17 cellular contexts compared by ENCODE assay signal in the genomic region with DNA sequence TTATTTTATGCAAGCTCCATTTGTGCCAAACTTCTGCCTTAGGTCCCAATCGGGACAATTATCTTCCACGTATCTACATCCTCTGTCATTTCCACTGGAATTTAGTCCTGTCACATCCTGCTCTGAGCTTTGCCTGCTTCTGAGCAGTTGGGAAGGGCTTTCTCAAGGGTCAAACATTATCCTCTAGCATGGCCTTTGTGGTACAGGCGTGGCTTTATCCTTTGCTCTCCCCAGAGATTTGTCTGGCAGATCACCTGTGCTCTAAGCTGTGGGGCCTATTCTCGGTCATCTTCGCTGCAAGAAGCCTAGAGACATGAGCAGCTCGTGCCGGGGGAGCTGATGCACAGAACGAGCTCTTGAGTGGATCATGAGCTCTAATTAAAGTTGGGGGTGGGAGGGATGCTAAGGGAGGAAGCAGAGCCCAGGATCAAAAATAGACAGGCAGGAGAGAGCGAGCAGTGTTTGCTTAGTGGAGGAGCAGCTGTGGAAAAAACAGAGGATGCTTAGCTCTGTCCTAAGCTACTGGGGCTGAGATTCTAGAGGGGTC. TPM values are rescaled to one million over a fixed set of nuclear protein-coding genes. Genes with fewer than 3 reads are reported as not detected.
DNase-seq lines count a peak whose midpoint lies in the region; ATAC-seq and TF ChIP-seq lines count a peak whose summit lies in the region.
"Had no signal": no experiment of that assay in that cellular context is flagged by ENCODE, and none has a peak within 500 bp of the region (broad histone marks: within the 10 kb centered on the region; RNA-seq: fewer than 3 reads in every experiment).

No MANE protein-coding gene starts in this region.

- POLR2A ChIA-PET in OCI-LY7 (lab: Charles Lee): interaction anchor here (1.0 kb wide), 1 partner anchor 170 kb away, joined by 3 read pairs; no protein-coding TSS in a partner anchor

- CTCF ChIA-PET in OCI-LY7 (lab: Charles Lee; ENCODE audit: unreplicated experiment): no interaction called here

- DNase-seq in activated CD4-positive, alpha-beta T cell treated with anti-CD3 and anti-CD28 coated beads, Interleukin-2, amount 10 ng/mL, durations not matched to agents 24 days and 14 days: peak; percentile 35
- no peak for DNase-seq in activated CD4-positive, alpha-beta T cell treated with anti-CD3 and anti-CD28 coated beads for 4 hours
- DNase-seq in NCI-H1092 treated with DMSO at 0.1 percent for 48 hours (lab: John Stamatoyannopoulos, UW): peak; percentile 29
- peak; percentile 12 for DNase-seq in OCI-LY7 (ENCODE audit: low spot score)
- no peak for DNase-seq in NCI-H1105 (lab: John Stamatoyannopoulos, UW)
- DNase-seq in body of pancreas: no peak
- DNase-seq in upper lobe of left lung: no peak
- DNase-seq: CD4-positive, alpha-beta T cell; IMR-90; NCI-H526 treated with DMSO at 0.1 percent for 48 hours; Right ventricle myocardium superior had no signal

- H3K27ac ChIP-seq in OCI-LY7 (ENCODE audit: low read depth, low read length, poor library complexity, severe bottlenecking) (no peak overlapping the region), body of pancreas (no peak overlapping the region), upper lobe of left lung (no peak overlapping the region)
- H3K27ac ChIP-seq: Peyer's patch had no signal

- no peaks in the 10 kb centered on the region for H4K20me1 ChIP-seq in OCI-LY7 (ENCODE audit: insufficient read depth, low read length)

- peaks cover 44% of the 10 kb centered on the region for H3K27me3 Mint-ChIP-seq in activated CD4-positive, alpha-beta T cell treated with anti-CD3 and anti-CD28 coated beads, Interleukin-2, amount 10 ng/mL, durations not matched to agents 24 days and 14 days
- peaks cover 7% of the 10 kb centered on the region for H3K27me3 Mint-ChIP-seq in stimulated activated memory B cell treated with anti-CD40 and anti-IgM and Interleukin-4, amounts not matched to agents 10 μg/mL and 1 μg/mL and 100 μg/mL, for 72 hours

- H3K4me1 ChIP-seq in OCI-LY7 (ENCODE audit: insufficient read depth, low read length, poor library complexity, severe bottlenecking): no peaks in the 10 kb centered on the region
- H3K4me1 ChIP-seq in body of pancreas: no peaks in the 10 kb centered on the region
- H3K4me1 ChIP-seq in upper lobe of left lung: no peaks in the 10 kb centered on the region
- H3K4me1 ChIP-seq: Peyer's patch had no signal

- H3K4me2 ChIP-seq in OCI-LY7 (ENCODE audit: low read length): no peak overlapping the region

- WGBS in body of pancreas, 2 donors: 53 to 54% methylated on average over 9 of the region's 9 CpGs
- 79 to 87% methylated on average over 9 of the region's 9 CpGs for WGBS in upper lobe of left lung, 2 donors

- no peaks in the 10 kb centered on the region for H3K27me3 ChIP-seq in body of pancreas
- no peaks in the 10 kb centered on the region for H3K27me3 ChIP-seq in upper lobe of left lung
- H3K27me3 ChIP-seq: Peyer's patch had no signal

- TF ChIP-seq POLR2A in body of pancreas (IDR thresholded peaks at IDR 0.05) (no peak), upper lobe of left lung (IDR thresholded peaks at IDR 0.05) (no peak)

- H3K9me3 Mint-ChIP-seq in activated CD4-positive, alpha-beta T cell treated with anti-CD3 and anti-CD28 coated beads, Interleukin-2, amount 10 ng/mL, durations not matched to agents 24 days and 14 days: no peaks in the 10 kb centered on the region
- H3K9me3 Mint-ChIP-seq in stimulated activated memory B cell treated with anti-CD40 and anti-IgM and Interleukin-4, amounts not matched to agents 10 μg/mL and 1 μg/mL and 100 μg/mL, for 72 hours: peaks cover 6% of the 10 kb centered on the region
- H3K9me3 Mint-ChIP-seq: T-helper 1 cell treated with Interleukin-12 subunit alpha and Interleukin-12 subunit beta and Interleukin-4 antibody, amounts not matched to agents 30 μg/mL and 1 μg/mL, for 36 hours had no signal

- no peaks in the 10 kb centered on the region for H3K79me2 ChIP-seq in OCI-LY7 (ENCODE audit: insufficient read depth, low read depth, low read length)

- no peak overlapping the region for H2AFZ ChIP-seq in OCI-LY7 (ENCODE audit: low read length)

- H3K9me3 ChIP-seq in OCI-LY7 (ENCODE audit: low read length): 0 out of 2 replicates have a peak, but pooled peaks cover 5% of the 10 kb centered on the region
- H3K9me3 ChIP-seq in body of pancreas: no peaks in the 10 kb centered on the region
- no peaks in the 10 kb centered on the region for H3K9me3 ChIP-seq in upper lobe of left lung
- H3K9me3 ChIP-seq: Peyer's patch had no signal

- no peak for TF ChIP-seq CTCF in OCI-LY7 (conservative IDR thresholded peaks at IDR 0.05; ENCODE audit: low read length)
- TF ChIP-seq CTCF in body of pancreas (IDR thresholded peaks at IDR 0.05): no peak
- TF ChIP-seq CTCF in upper lobe of left lung (IDR thresholded peaks at IDR 0.05): no peak

- TF ChIP-seq EP300 in upper lobe of left lung (IDR thresholded peaks at IDR 0.05): no peak

- no peaks in the 10 kb centered on the region for H3K9me2 ChIP-seq in OCI-LY7 (ENCODE audit: insufficient read depth, low read length)

- H3K4me1 Mint-ChIP-seq in activated CD4-positive, alpha-beta T cell treated with anti-CD3 and anti-CD28 coated beads, Interleukin-2, amount 10 ng/mL, durations not matched to agents 24 days and 14 days: peaks cover 3% of the 10 kb centered on the region
- peaks cover 18% of the 10 kb centered on the region for H3K4me1 Mint-ChIP-seq in stimulated activated memory B cell treated with anti-CD40 and anti-IgM and Interleukin-4, amounts not matched to agents 10 μg/mL and 1 μg/mL and 100 μg/mL, for 72 hours

- H3K4me3 ChIP-seq in OCI-LY7 (ENCODE audit: low read depth, low read length, poor library complexity, severe bottlenecking) (no peak overlapping the region), body of pancreas (no peak overlapping the region), upper lobe of left lung (no peak overlapping the region)
- H3K4me3 ChIP-seq: Peyer's patch had no signal

- no peaks in the 10 kb centered on the region for H3K36me3 ChIP-seq in OCI-LY7 (ENCODE audit: insufficient read depth, low read length)
- H3K36me3 ChIP-seq in body of pancreas (replicated peaks in 1 of 2; ENCODE audit: insufficient read depth in 1 of 2, low read depth in 2 of 2): no peaks in the 10 kb centered on the region
- H3K36me3 ChIP-seq in upper lobe of left lung: no peaks in the 10 kb centered on the region
- H3K36me3 ChIP-seq: Peyer's patch had no signal

- intact Hi-C loops in activated CD4-positive, alpha-beta T cell treated with anti-CD3 and anti-CD28 coated beads, Interleukin-2, amount 10 ng/mL, durations not matched to agents 24 days and 14 days (cut with micrococcal nuclease): no loop called here
- intact Hi-C loops in OCI-LY7 (cut with micrococcal nuclease; ENCODE audit: unreplicated experiment) (no loop called here), body of pancreas (cut with DNase I) (no loop called here)

- peak; percentile 24 for ATAC-seq in stimulated activated memory B cell treated with anti-CD40 and anti-IgM and Interleukin-4, amounts not matched to agents 10 μg/mL and 1 μg/mL and 100 μg/mL, for 72 hours
- ATAC-seq in body of pancreas: no peak
- ATAC-seq in upper lobe of left lung (ENCODE audit: low FRiP score in 2 of 2): no peak

- BruUV-seq in OCI-LY7 (replicated peaks; lab: Mats Ljungman, UMichigan): no TSS peak

- H3K36me3 Mint-ChIP-seq in activated CD4-positive, alpha-beta T cell treated with anti-CD3 and anti-CD28 coated beads, Interleukin-2, amount 10 ng/mL, durations not matched to agents 24 days and 14 days (ENCODE audit: low read depth): no peaks in the 10 kb centered on the region
- H3K36me3 Mint-ChIP-seq in stimulated activated memory B cell treated with anti-CD40 and anti-IgM and Interleukin-4, amounts not matched to agents 10 μg/mL and 1 μg/mL and 100 μg/mL, for 72 hours: peaks cover 10% of the 10 kb centered on the region

- H3K27ac Mint-ChIP-seq in activated CD4-positive, alpha-beta T cell treated with anti-CD3 and anti-CD28 coated beads, Interleukin-2, amount 10 ng/mL, durations not matched to agents 24 days and 14 days: no peak overlapping the region
- H3K27ac Mint-ChIP-seq in stimulated activated memory B cell treated with anti-CD40 and anti-IgM and Interleukin-4, amounts not matched to agents 10 μg/mL and 1 μg/mL and 100 μg/mL, for 72 hours: no peak overlapping the region
- H3K27ac Mint-ChIP-seq: B cell; CD4-positive, alpha-beta T cell; T-helper 1 cell treated with Interleukin-12 subunit alpha and Interleukin-12 subunit beta and Interleukin-4 antibody, amounts not matched to agents 30 μg/mL and 1 μg/mL, for 36 hours had no signal

- no peak overlapping the region for H3K4me3 Mint-ChIP-seq in activated CD4-positive, alpha-beta T cell treated with anti-CD3 and anti-CD28 coated beads, Interleukin-2, amount 10 ng/mL, durations not matched to agents 24 days and 14 days
- no peak overlapping the region for H3K4me3 Mint-ChIP-seq in stimulated activated memory B cell treated with anti-CD40 and anti-IgM and Interleukin-4, amounts not matched to agents 10 μg/mL and 1 μg/mL and 100 μg/mL, for 72 hours
- H3K4me3 Mint-ChIP-seq: B cell; CD4-positive, alpha-beta T cell; T-helper 1 cell treated with Interleukin-12 subunit alpha and Interleukin-12 subunit beta and Interleukin-4 antibody, amounts not matched to agents 30 μg/mL and 1 μg/mL, for 36 hours had no signal

RNA-seq across cellular contexts. Expression of gene TMEM273, which starts 19.8 kb away (rescaled TPM):
- total RNA-seq in activated CD4-positive, alpha-beta T cell treated with anti-CD3 and anti-CD28 coated beads, Interleukin-2, amount 10 ng/mL, durations not matched to agents 24 days and 14 days: 34.3 and 36.4 TPM in 2 replicates
- total RNA-seq in OCI-LY7 (2014; rRNA removed; shearing (Covaris generic)): 1.8 and 5.0 TPM in 2 replicates
- total RNA-seq in OCI-LY7 (2022): 0.82 and 1.3 TPM in 2 replicates
- 1 to 10 TPM; 4.3 to 9.3 TPM for total RNA-seq in body of pancreas
- 10 to 100 TPM; 12.3 to 52.3 (median 30.7) TPM for total RNA-seq in upper lobe of left lung
- total RNA-seq: Daoy, IMR-90, LHCN-M2 had no signal

Comparison
In these comparisons a context has a peak if more than half of its experiments do, and no peak if none do; other contexts are left out.
1. DNase-seq: peak in activated CD4-positive, alpha-beta T cell treated with anti-CD3 and anti-CD28 coated beads, Interleukin-2, amount 10 ng/mL, durations not matched to agents 24 days and 14 days (single experiment), NCI-H1092 treated with DMSO at 0.1 percent for 48 hours (single experiment) and OCI-LY7 (single experiment); none in activated CD4-positive, alpha-beta T cell treated with anti-CD3 and anti-CD28 coated beads for 4 hours (0 of 2), NCI-H1105 (single experiment), body of pancreas (0 of 4) and upper lobe of left lung (0 of 2).